In the genomic region with DNA sequence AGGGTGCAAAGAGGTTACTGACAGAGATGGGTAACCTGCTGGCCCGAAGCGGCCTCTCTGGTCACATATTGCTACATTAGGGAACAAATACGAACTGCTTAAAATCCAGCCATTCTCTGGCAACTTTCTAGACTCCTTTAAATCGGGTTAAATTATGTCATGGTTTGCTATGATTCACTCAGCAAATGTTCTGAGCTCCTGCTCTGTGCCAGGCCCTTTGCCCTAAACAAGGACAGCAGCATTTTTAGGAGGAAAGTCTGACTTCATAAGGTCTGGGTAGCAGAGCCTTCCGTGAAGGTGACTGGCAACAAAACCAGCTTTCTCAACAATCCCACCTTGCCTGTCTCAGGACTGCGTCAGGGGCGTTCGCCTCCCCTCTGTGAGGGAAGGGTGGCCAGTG, we compare ENCODE assay signal across 19 cellular contexts. TPM values are rescaled to one million over a fixed set of nuclear protein-coding genes. Genes with fewer than 3 reads are reported as not detected.
DNase-seq lines count a peak whose midpoint lies in the region; FAIRE-seq and TF ChIP-seq lines count a peak whose summit lies in the region.
"Had no signal": no experiment of that assay in that cellular context is flagged by ENCODE, and none has a peak within 500 bp of the region (broad histone marks: within the 10 kb centered on the region; RNA-seq: fewer than 3 reads in every experiment).

No MANE protein-coding gene starts in this region.

- H3K9me3 ChIP-seq in mammary epithelial cell (replicated peaks; ENCODE audit: insufficient read depth, low read length) (no peaks in the 10 kb centered on the region), astrocyte (ENCODE audit: insufficient read depth, low read depth, low read length) (no peaks in the 10 kb centered on the region)
- H3K9me3 ChIP-seq: Caco-2 had no signal

- peaks cover 43% of the 10 kb centered on the region for H3K4me1 Mint-ChIP-seq in MCF 10A (ENCODE audit: insufficient read depth, unreplicated experiment)
- peaks cover 48% of the 10 kb centered on the region for H3K4me1 Mint-ChIP-seq in astrocyte (ENCODE audit: low read depth, unreplicated experiment)
- no peaks in the 10 kb centered on the region for H3K4me1 Mint-ChIP-seq in endothelial cell (ENCODE audit: unreplicated experiment)
- H3K4me1 Mint-ChIP-seq: CD14-positive monocyte had no signal

- no peak for FAIRE-seq in astrocyte (lab: Jason Lieb, UNC)
- FAIRE-seq: G401.6 had no signal

- no peaks in the 10 kb centered on the region for H3K27me3 Mint-ChIP-seq in MCF 10A (ENCODE audit: insufficient read depth, unreplicated experiment)
- no peaks in the 10 kb centered on the region for H3K27me3 Mint-ChIP-seq in astrocyte (ENCODE audit: low read depth, unreplicated experiment)
- no peaks in the 10 kb centered on the region for H3K27me3 Mint-ChIP-seq in endothelial cell (ENCODE audit: unreplicated experiment)

- DNase-seq in MCF 10A (ENCODE audit: unreplicated experiment) (peak; percentile 46), mammary epithelial cell (no peak), astrocyte (ENCODE audit: low read depth) (peak; percentile 54), glomerular visceral epithelial cell (ENCODE audit: extremely low spot score) (peak; percentile 10), endothelial cell (ENCODE audit: low spot score) (no peak), NK-92 (lab: John Stamatoyannopoulos, UW; ENCODE audit: unreplicated experiment) (no peak), NCI-H510A treated with DMSO at 0.1 percent for 48 hours (lab: John Stamatoyannopoulos, UW) (no peak), RPMI8226 (no peak)
- DNase-seq: Caco-2, DMS53, GOT3, KG1, MM.1S, NCI-H1105, NCI-H1694 treated with DMSO at 0.1 percent for 48 hours, NCI-H748 treated with DMSO at 0.1 percent for 48 hours had no signal

- CTCF ChIA-PET in MCF 10A (lab: Yijun Ruan, JAX), result interaction anchor here (0.6 to 11.2 kb wide), 9 partner anchors 11 to 375 kb away, joined by 3 to 139 read pairs (median 3); no protein-coding TSS in a partner anchor
- CTCF ChIA-PET in mammary epithelial cell (lab: Charles Lee; ENCODE audit: low non-redundant PET), result interaction anchor here (0.6 kb wide), 1 partner anchor 17 kb away, joined by 3 read pairs; no protein-coding TSS in a partner anchor

- H3K4me3 Mint-ChIP-seq in MCF 10A (ENCODE audit: unreplicated experiment) (no peak overlapping the region), astrocyte (ENCODE audit: unreplicated experiment) (no peak overlapping the region), endothelial cell (ENCODE audit: unreplicated experiment) (no peak overlapping the region)
- H3K4me3 Mint-ChIP-seq: CD14-positive monocyte had no signal

- H3K27ac Mint-ChIP-seq in MCF 10A (ENCODE audit: low read depth, unreplicated experiment) (peak overlapping the region; percentile 7), astrocyte (ENCODE audit: unreplicated experiment) (peak overlapping the region; percentile 72), endothelial cell (ENCODE audit: unreplicated experiment) (no peak overlapping the region)
- H3K27ac Mint-ChIP-seq: CD14-positive monocyte had no signal

- in situ Hi-C loops in mammary epithelial cell (cut with MboI; ENCODE audit: low sequenced_read_pairs in 2 of 2), result loop anchor here in 1 of 2 donors (25.0 kb wide), 1 partner anchor 187 kb away; no protein-coding TSS in a partner anchor

- BruUV-seq in MCF 10A (replicated peaks; lab: Mats Ljungman, UMichigan), result no TSS peak
- BruUV-seq in mammary epithelial cell (replicated peaks; lab: Mats Ljungman, UMichigan), result no TSS peak

- dilution Hi-C loops in mammary epithelial cell (cut with HindIII; ENCODE audit: low sequenced_read_pairs), result no loop called here

- H2AFZ ChIP-seq in mammary epithelial cell (ENCODE audit: low read depth, low read length) (no peak overlapping the region), astrocyte (ENCODE audit: low read depth, low read length) (peak overlapping the region; percentile 15)

- H3K27ac ChIP-seq in mammary epithelial cell (ENCODE audit: insufficient read depth, low read depth, low read length), result no peak overlapping the region
- no peak overlapping the region for H3K27ac ChIP-seq in astrocyte (ENCODE audit: low read depth, low read length)
- H3K27ac ChIP-seq: 22Rv1 had no signal

- intact Hi-C loops in MCF 10A (cut with micrococcal nuclease), result no loop called here
- intact Hi-C loops in mammary epithelial cell (cut with micrococcal nuclease), result loop anchor here (10.0 kb wide), 1 partner anchor 1020 kb away; no protein-coding TSS in a partner anchor

- no peak overlapping the region for H3K9ac ChIP-seq in mammary epithelial cell (ENCODE audit: insufficient read depth, low read length)
- H3K9ac ChIP-seq in astrocyte (ENCODE audit: low read length), result no peak overlapping the region

- H3K4me3 ChIP-seq in mammary epithelial cell (replicated peaks in 1 of 3; ENCODE audit: insufficient read depth in 1 of 3, low read depth in 2 of 3, low read length in 3 of 3) (no peak overlapping the region), astrocyte (ENCODE audit: insufficient read depth, low read depth, low read length) (no peak overlapping the region)

- H3K36me3 Mint-ChIP-seq in MCF 10A (ENCODE audit: insufficient read depth, unreplicated experiment) (no peaks in the 10 kb centered on the region), astrocyte (ENCODE audit: low read depth, unreplicated experiment) (no peaks in the 10 kb centered on the region), endothelial cell (ENCODE audit: low read depth, unreplicated experiment) (no peaks in the 10 kb centered on the region)
- H3K36me3 Mint-ChIP-seq: CD14-positive monocyte had no signal

- no peak for TF ChIP-seq CTCF in MCF 10A (IDR thresholded peaks at IDR 0.05; ENCODE audit: unreplicated experiment)
- TF ChIP-seq CTCF in mammary epithelial cell (conservative IDR thresholded peaks at IDR 0.05 in 1 of 2, IDR thresholded peaks at IDR 0.05 in 1 of 2; ENCODE audit: extremely low read depth in 1 of 2, insufficient read depth in 1 of 2, low read depth in 1 of 2, low read length in 2 of 2), result no peak
- no peak for TF ChIP-seq CTCF in astrocyte (IDR thresholded peaks at IDR 0.05; ENCODE audit: insufficient read depth, low read depth, low read length)
- no peak for TF ChIP-seq CTCF in endothelial cell (IDR thresholded peaks at IDR 0.05; ENCODE audit: unreplicated experiment)

- H3K79me2 ChIP-seq in mammary epithelial cell (ENCODE audit: insufficient read depth, low read length) (no peaks in the 10 kb centered on the region), astrocyte (ENCODE audit: insufficient read depth, low read length) (no peaks in the 10 kb centered on the region)

- no peaks in the 10 kb centered on the region for H4K20me1 ChIP-seq in mammary epithelial cell (ENCODE audit: insufficient read depth, low read length)
- H4K20me1 ChIP-seq in astrocyte (ENCODE audit: insufficient read depth, low read length), result no peaks in the 10 kb centered on the region

- no peak overlapping the region for H3K4me2 ChIP-seq in mammary epithelial cell (ENCODE audit: insufficient read depth, low read depth, low read length)
- H3K4me2 ChIP-seq in astrocyte (ENCODE audit: low read length), result peak overlapping the region; percentile 25

- H3K27me3 ChIP-seq in mammary epithelial cell (ENCODE audit: insufficient read depth, low read length) (no peaks in the 10 kb centered on the region), astrocyte (ENCODE audit: insufficient read depth, low read length) (no peaks in the 10 kb centered on the region)

- H3K9me3 Mint-ChIP-seq in MCF 10A (ENCODE audit: unreplicated experiment) (no peaks in the 10 kb centered on the region), astrocyte (ENCODE audit: unreplicated experiment) (peaks cover 2% of the 10 kb centered on the region), endothelial cell (ENCODE audit: unreplicated experiment) (no peaks in the 10 kb centered on the region)

- H3K36me3 ChIP-seq in mammary epithelial cell (ENCODE audit: insufficient read depth, low read length) (no peaks in the 10 kb centered on the region), astrocyte (ENCODE audit: insufficient read depth, low read length) (no peaks in the 10 kb centered on the region)

- H3K4me1 ChIP-seq in mammary epithelial cell (ENCODE audit: insufficient read depth, low read length) (peaks cover 48% of the 10 kb centered on the region), astrocyte (ENCODE audit: insufficient read depth, low read length) (peaks cover 21% of the 10 kb centered on the region)
- H3K4me1 ChIP-seq: Caco-2 had no signal

- POLR2A ChIA-PET in MCF 10A (lab: Yijun Ruan, JAX), result interaction anchor here (1.8 kb wide), 1 partner anchor 187 kb away, joined by 4 read pairs; no protein-coding TSS in a partner anchor

- WGBS in mammary epithelial cell (ENCODE audit: low coverage, missing lambda C conversion rate), result 84% methylated on average over 8 of the region's 8 CpGs

RNA-seq across cellular contexts. Expression of a gene that starts 15.4 kb away (rescaled TPM):
- total RNA-seq in MCF 10A (2022), result not detected in 2 replicates
- under 1 TPM in 1 of 2 donors, not detected in 1; 0.71 TPM for total RNA-seq in mammary epithelial cell
- polyA plus RNA-seq in mammary epithelial cell, result 0.36 TPM
- polyA minus RNA-seq in mammary epithelial cell, result 4.1 TPM
- total RNA-seq in astrocyte, result 0.27 and 0.31 TPM in 2 replicates
- total RNA-seq in endothelial cell (ENCODE audit: unreplicated experiment), result not detected
- total RNA-seq: Caco-2 had no signal
- polyA plus RNA-seq: CD14-positive monocyte had no signal

Comparison
In these comparisons a context has a peak if more than half of its experiments do, and no peak if none do; other contexts are left out.
1. DNase-seq: peak in MCF 10A (single experiment), astrocyte (single experiment) and glomerular visceral epithelial cell (single experiment); none in mammary epithelial cell (single experiment), endothelial cell (single experiment), NK-92 (single experiment), NCI-H510A treated with DMSO at 0.1 percent for 48 hours (single experiment) and RPMI8226 (single experiment).